26 cellular contexts compared by ENCODE assay signal in genomic region chr5:144951001-144951400, GRCh38.
DNase-seq lines count a peak whose midpoint lies in the region; ATAC-seq and TF ChIP-seq lines count a peak whose summit lies in the region.
"Had no signal": no experiment of that assay in that cellular context is flagged by ENCODE, and none has a peak within 500 bp of the region (broad histone marks: within the 10 kb centered on the region; RNA-seq: fewer than 3 reads in every experiment).

No MANE protein-coding gene starts in this region.

- DNase-seq in LHCN-M2 (ENCODE audit: low read depth): peak; percentile 8
- peak; percentile 9 for DNase-seq in epithelial cell of proximal tubule (ENCODE audit: low read depth)
- DNase-seq in myocyte (ENCODE audit: low read depth): peak; percentile 3
- DNase-seq in NCI-H446 treated with DMSO at 0.1 percent for 48 hours (lab: John Stamatoyannopoulos, UW): no peak
- no peak for DNase-seq in stimulated activated naive CD4-positive, alpha-beta T cell treated with Interleukin-2 at 50 U/mL for 16 hours (lab: John Stamatoyannopoulos, UW)
- DNase-seq in HK-2 (ENCODE audit: unreplicated experiment): no peak
- DNase-seq: AML-193; Calu3; CD8-positive, alpha-beta memory T cell; DMS79 treated with DMSO at 0.1 percent for 48 hours; GM23248; H9; NCI-H1092 treated with DMSO at 0.1 percent for 48 hours; NCI-H1436; NCI-H187 treated with DMSO at 0.1 percent for 48 hours; NCI-H2171 treated with DMSO at 0.1 percent for 48 hours; NCI-H345; NCI-H524; NCI-H82; NK-92 treated with Interleukin-12 subunit alpha and Interleukin-12 subunit beta, amount 100 ng/mL, for 24 hours; PC-3; SK-N-SH; SW 1271 had no signal

- no peak overlapping the region for H3K4me3 ChIP-seq in BLaER1 treated with 17β-estradiol and CSF1 and Interleukin-3, amounts not matched to agents 10 nM and 100 nM
- H3K4me3 ChIP-seq in epithelial cell of proximal tubule (ENCODE audit: low read depth, low read length): no peak overlapping the region
- H3K4me3 ChIP-seq: GM23248 had no signal

- peaks cover 0 to 23% (median 4%) of the 10 kb centered on the region in 10 experiments; a peak in 8 of 20 replicates for H3K4me1 ChIP-seq in BLaER1 treated with 17β-estradiol and CSF1 and Interleukin-3, amounts not matched to agents 10 nM and 100 nM

- no peak overlapping the region for H3K9ac ChIP-seq in BLaER1 treated with 17β-estradiol and CSF1 and Interleukin-3, amounts not matched to agents 10 nM and 100 nM
- H3K9ac ChIP-seq: GM23248, KMS-11, SK-N-SH had no signal

- ATAC-seq in GM21526 (IDR thresholded peaks at IDR 0.05; ENCODE audit: low FRiP score, unreplicated experiment): no peak
- ATAC-seq: PC-3 had no signal

- peak overlapping the region in 6 of 11 experiments; percentile 4 to 24 (median 11); a peak in 5 of 22 replicates for H3K4me2 ChIP-seq in BLaER1 treated with 17β-estradiol and CSF1 and Interleukin-3, amounts not matched to agents 10 nM and 100 nM
- H3K4me2 ChIP-seq: KMS-11, SK-N-SH had no signal

- TF ChIP-seq CTCF in epithelial cell of proximal tubule (conservative IDR thresholded peaks at IDR 0.05; ENCODE audit: low read depth, low read length): no peak

- H3K27ac ChIP-seq in BLaER1 treated with 17β-estradiol and CSF1 and Interleukin-3, amounts not matched to agents 10 nM and 100 nM: no peak overlapping the region
- H3K27ac ChIP-seq: GM23248, KMS-11 had no signal

- H4K20me1 ChIP-seq in BLaER1 treated with 17β-estradiol and CSF1 and Interleukin-3, amounts not matched to agents 10 nM and 100 nM: no peaks in the 10 kb centered on the region

- H3K36me3 ChIP-seq in BLaER1 treated with 17β-estradiol and CSF1 and Interleukin-3, amounts not matched to agents 10 nM and 100 nM: no peaks in the 10 kb centered on the region

- H3K27me3 ChIP-seq in BLaER1 treated with 17β-estradiol and CSF1 and Interleukin-3, amounts not matched to agents 10 nM and 100 nM: no peaks in the 10 kb centered on the region

- no peaks in the 10 kb centered on the region for H3K9me3 ChIP-seq in BLaER1 treated with 17β-estradiol and CSF1 and Interleukin-3, amounts not matched to agents 10 nM and 100 nM (replicated peaks in 1 of 11)
- H3K9me3 ChIP-seq: SK-N-SH had no signal

Comparison
In these comparisons a context has a peak if more than half of its experiments do, and no peak if none do; other contexts are left out.
1. DNase-seq: peak in LHCN-M2 (single experiment), epithelial cell of proximal tubule (single experiment) and myocyte (single experiment); none in NCI-H446 treated with DMSO at 0.1 percent for 48 hours (single experiment), stimulated activated naive CD4-positive, alpha-beta T cell treated with Interleukin-2 at 50 U/mL for 16 hours (single experiment) and HK-2 (single experiment).